In the genomic region with DNA sequence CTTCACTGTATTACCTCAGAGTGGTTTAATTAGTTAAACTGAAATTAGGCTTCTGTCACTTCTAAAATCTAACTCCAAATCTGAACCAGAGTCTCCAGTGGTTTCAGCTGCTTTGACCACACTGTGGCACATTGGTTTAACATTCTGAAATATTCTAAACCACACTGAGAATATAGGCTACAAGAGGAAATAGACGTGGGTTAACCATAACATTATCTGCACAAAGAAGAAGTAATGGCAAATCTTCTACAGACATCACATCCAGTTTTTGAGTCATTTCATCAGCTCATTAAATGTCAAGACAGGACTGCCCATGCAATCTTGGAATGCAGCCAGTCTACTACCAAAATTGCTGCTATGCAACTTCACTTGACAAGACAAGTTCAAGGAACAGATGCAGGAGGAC, we compare ENCODE assay signal across 8 cellular contexts.
DNase-seq lines count a peak whose midpoint lies in the region; ATAC-seq, FAIRE-seq and TF ChIP-seq lines count a peak whose summit lies in the region.

No MANE protein-coding gene starts in this region.

- no peaks in the 10 kb centered on the region for H3K9me3 ChIP-seq in keratinocyte (ENCODE audit: control insufficient read depth, low read depth, low read length)
- no peaks in the 10 kb centered on the region for H3K9me3 ChIP-seq in esophagus muscularis mucosa

- POLR2A ChIA-PET in RWPE1 (lab: Yijun Ruan, JAX; ENCODE audit: low non-redundant PET) = no interaction called here

- peak; percentile 82 for FAIRE-seq in keratinocyte (lab: Jason Lieb, UNC)

- H2AFZ ChIP-seq in keratinocyte (ENCODE audit: control insufficient read depth, low read length) = no peak overlapping the region

- peak; percentile 66 for ATAC-seq in HG02852 (IDR thresholded peaks at IDR 0.05; ENCODE audit: unreplicated experiment)

- 53% methylated on average over 1 of the region's 1 CpG for WGBS in esophagus muscularis mucosa

- no peak for TF ChIP-seq CTCF in RWPE1 (conservative IDR thresholded peaks at IDR 0.05; ENCODE audit: low read depth)
- TF ChIP-seq CTCF in keratinocyte (optimal IDR thresholded peaks at IDR 0.05 in 1 of 3, IDR thresholded peaks at IDR 0.05 in 1 of 3, conservative IDR thresholded peaks at IDR 0.05 in 1 of 3; ENCODE audit: extremely low read depth in 1 of 3, insufficient read depth in 2 of 3, low read length in 3 of 3) = no peak
- no peak for TF ChIP-seq CTCF in esophagus muscularis mucosa (IDR thresholded peaks at IDR 0.05)

- DNase-seq in activated CD8-positive, alpha-beta memory T cell treated with anti-CD3 and anti-CD28 coated beads for 48 hours (ENCODE audit: low read depth in 2 of 3, low spot score in 2 of 3) = peak in 2 of 3 experiments; percentile 3 to 5
- no peak for DNase-seq in activated CD8-positive, alpha-beta memory T cell treated with anti-CD3 and anti-CD28 coated beads, Interleukin-2, amount 50 U/mL, for 48 hours
- DNase-seq in RWPE1 (ENCODE audit: low spot score) (peak; percentile 15), keratinocyte (ENCODE audit: low read depth, low spot score) (peak; percentile 41), esophagus muscularis mucosa (ENCODE audit: extremely low spot score) (no peak), NCI-H1092 treated with DMSO at 0.1 percent for 48 hours (lab: John Stamatoyannopoulos, UW) (no peak), superior temporal gyrus (ENCODE audit: extremely low spot score) (no peak)

- no peak overlapping the region for H3K9ac ChIP-seq in keratinocyte (ENCODE audit: control insufficient read depth, extremely low read depth, insufficient read depth, low read length)

- H4K20me1 ChIP-seq in keratinocyte (ENCODE audit: control insufficient read depth, extremely low read depth, insufficient read depth, low read length) = no peaks in the 10 kb centered on the region

- no peaks in the 10 kb centered on the region for H3K36me3 ChIP-seq in keratinocyte (ENCODE audit: control insufficient read depth in 2 of 2, extremely low read depth in 1 of 2, insufficient read depth in 2 of 2, low read length in 2 of 2)
- no peaks in the 10 kb centered on the region for H3K36me3 ChIP-seq in esophagus muscularis mucosa

- intact Hi-C loops in esophagus muscularis mucosa (cut with DNase I) = no loop called here

- no peak overlapping the region for H3K27ac ChIP-seq in RWPE1
- H3K27ac ChIP-seq in keratinocyte (ENCODE audit: control insufficient read depth, insufficient read depth, low read length) = no peak overlapping the region
- H3K27ac ChIP-seq in esophagus muscularis mucosa (replicated peaks in 1 of 4) = no peak overlapping the region

- CTCF ChIA-PET in RWPE1 (lab: Yijun Ruan, JAX) = interaction anchor here (0.6 kb wide), 1 partner anchor 114 kb away, joined by 5 read pairs; no protein-coding TSS in a partner anchor

- peak overlapping the region; percentile 23 for H3K4me2 ChIP-seq in keratinocyte (ENCODE audit: control insufficient read depth, extremely low read depth, insufficient read depth, low read depth, low read length)

- no peaks in the 10 kb centered on the region for H3K9me1 ChIP-seq in keratinocyte (ENCODE audit: control insufficient read depth, extremely low read depth, insufficient read depth, low read length)

- H3K4me3 ChIP-seq in keratinocyte (ENCODE audit: control insufficient read depth in 2 of 3, extremely low read depth in 1 of 3, insufficient read depth in 2 of 3, low read depth in 1 of 3, low read length in 3 of 3) (no peak overlapping the region), esophagus muscularis mucosa (no peak overlapping the region)

- no peaks in the 10 kb centered on the region for H3K79me2 ChIP-seq in keratinocyte (ENCODE audit: control insufficient read depth, insufficient read depth, low read length)

- H3K27me3 ChIP-seq in keratinocyte (ENCODE audit: control insufficient read depth, extremely low read depth, insufficient read depth, low read length) (no peaks in the 10 kb centered on the region), esophagus muscularis mucosa (no peaks in the 10 kb centered on the region)

- TF ChIP-seq EP300 in esophagus muscularis mucosa (IDR thresholded peaks at IDR 0.05) = no peak

- TF ChIP-seq POLR2A in esophagus muscularis mucosa (IDR thresholded peaks at IDR 0.05; ENCODE audit: low read depth) = no peak

- H3K4me1 ChIP-seq in keratinocyte (ENCODE audit: control insufficient read depth, extremely low read depth, insufficient read depth, low read length) (peaks cover 11% of the 10 kb centered on the region), esophagus muscularis mucosa (peaks cover 0 to 22% (median 16%) of the 10 kb centered on the region in 4 donors)

- dilution Hi-C loops in keratinocyte (cut with MboI; ENCODE audit: extremely low pct_ligation_motif_present, low sequenced_read_pairs) = no loop called here

Comparison
In these comparisons a context has a peak if more than half of its experiments do, and no peak if none do; other contexts are left out.
1. DNase-seq: peak in activated CD8-positive, alpha-beta memory T cell treated with anti-CD3 and anti-CD28 coated beads for 48 hours (2 of 3), RWPE1 (single experiment) and keratinocyte (single experiment); none in activated CD8-positive, alpha-beta memory T cell treated with anti-CD3 and anti-CD28 coated beads, Interleukin-2, amount 50 U/mL, for 48 hours (single experiment), esophagus muscularis mucosa (single experiment), NCI-H1092 treated with DMSO at 0.1 percent for 48 hours (single experiment) and superior temporal gyrus (single experiment).